25 cellular contexts compared by ENCODE assay signal in genomic region chr5:173574983-173575382, GRCh38.
"Had no signal": no experiment of that assay in that cellular context is flagged by ENCODE, and none has a peak within 500 bp of the region (broad histone marks: within the 10 kb centered on the region; RNA-seq: fewer than 3 reads in every experiment).

No MANE protein-coding gene starts in this region.

- H3K4me1 ChIP-seq: prostate gland had no signal

- H3K27ac Mint-ChIP-seq: stimulated activated effector memory CD8-positive, alpha-beta T cell treated with anti-CD3 and anti-CD28 coated beads, Interleukin-12 subunit alpha, Interleukin-12 subunit beta, amount 100 ng/mL, for 72 hours; type B pancreatic cell had no signal

- DNase-seq: dermis blood vessel endothelial cell; effector memory CD4-positive, alpha-beta T cell; erythroblast; esophagus squamous epithelium; foreskin melanocyte; hypothalamus; left ventricle myocardium superior; lower lobe of right lung; naive thymus-derived CD8-positive, alpha-beta T cell; nucleus accumbens; stimulated activated CD4-positive, alpha-beta T cell treated with anti-CD3 and anti-CD28 coated beads, Interleukin-2, amount 100 ng/mL, for 24 hours; stimulated activated CD4-positive, alpha-beta T cell treated with anti-CD3 and anti-CD28 coated beads, Interleukin-4, amount 100 ng/mL, for 24 hours; stimulated activated naive CD8-positive, alpha-beta T cell treated with anti-CD3 and anti-CD28 coated beads, Interleukin-15, Interleukin-2, amounts not matched to agents 100 U/mL and 50 U/mL, for 24 hours; substantia nigra; testis; tibial artery had no signal

- H3K9me3 Mint-ChIP-seq: type B pancreatic cell had no signal

- H3K4me3 Mint-ChIP-seq: naive thymus-derived CD8-positive, alpha-beta T cell; neural crest cell; stimulated activated effector memory CD8-positive, alpha-beta T cell treated with anti-CD3 and anti-CD28 coated beads, Interleukin-12 subunit alpha, Interleukin-12 subunit beta, amount 100 ng/mL, for 72 hours; type B pancreatic cell had no signal

- H3K9me3 ChIP-seq: prostate gland, testis had no signal

- H3K27me3 ChIP-seq: right atrium auricular region, testis, tibial artery had no signal

- H3K36me3 ChIP-seq: esophagus squamous epithelium, lower lobe of right lung, prostate gland, right atrium auricular region, tibial artery had no signal

- H3K36me3 Mint-ChIP-seq: stimulated activated effector memory CD8-positive, alpha-beta T cell treated with anti-CD3 and anti-CD28 coated beads, Interleukin-12 subunit alpha, Interleukin-12 subunit beta, amount 100 ng/mL, for 72 hours had no signal

- ATAC-seq: left ventricle myocardium superior; lower lobe of right lung; naive thymus-derived CD8-positive, alpha-beta T cell; sciatic nerve; stimulated activated effector memory CD8-positive, alpha-beta T cell treated with anti-CD3 and anti-CD28 coated beads, Interleukin-12 subunit alpha, Interleukin-12 subunit beta, amount 100 ng/mL, for 72 hours; stimulated activated naive CD8-positive, alpha-beta T cell treated with anti-CD3 and anti-CD28 coated beads, Interleukin-15, Interleukin-2, amounts not matched to agents 100 U/mL and 50 U/mL, for 24 hours had no signal

- H3K27ac ChIP-seq: coronary artery, esophagus squamous epithelium, lower lobe of right lung, prostate gland, right atrium auricular region, testis, tibial artery had no signal

- FAIRE-seq: endometrium, keratinocyte had no signal

- H3K4me3 ChIP-seq: coronary artery, esophagus squamous epithelium, lower lobe of right lung, prostate gland, right atrium auricular region, testis, tibial artery had no signal
